ENCODE assay signal across 7 cellular contexts in the genomic region with DNA sequence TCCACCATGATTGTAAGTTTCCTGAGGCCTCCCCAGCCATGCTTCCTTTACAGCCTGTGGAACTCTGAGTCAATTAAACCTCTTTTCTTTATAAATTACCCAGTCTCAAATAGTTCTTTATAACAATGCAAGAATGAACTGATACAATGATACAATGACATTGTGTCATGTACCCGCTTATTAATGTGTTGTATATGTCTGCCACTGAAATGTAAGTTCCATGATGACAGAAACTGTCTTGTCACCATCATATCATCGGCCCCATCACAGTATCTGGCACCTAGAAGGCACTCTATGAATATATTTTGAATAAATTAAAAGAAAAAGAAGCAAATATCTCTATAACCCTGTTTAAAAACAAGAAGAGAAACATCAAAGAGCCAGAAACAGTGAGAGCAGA. TPM values are rescaled to one million over a fixed set of nuclear protein-coding genes. Genes with fewer than 3 reads are reported as not detected.
"Had no signal": no experiment of that assay in that cellular context is flagged by ENCODE, and none has a peak within 500 bp of the region (broad histone marks: within the 10 kb centered on the region; RNA-seq: fewer than 3 reads in every experiment).

No MANE protein-coding gene starts in this region.

- H3K4me3 ChIP-seq: K562 had no signal

- H3K27ac ChIP-seq: HL-60 had no signal

- DNase-seq: IMR-90, KBM-7, KG1 had no signal

RNA-seq across cellular contexts. Expression of a gene that starts 29.6 kb away (rescaled TPM):
- polyA plus RNA-seq: HepG2, IgD-negative memory B cell, IMR-90, K562 had no signal
